Comparison of ENCODE assay signal across 1 cellular context in the genomic region with DNA sequence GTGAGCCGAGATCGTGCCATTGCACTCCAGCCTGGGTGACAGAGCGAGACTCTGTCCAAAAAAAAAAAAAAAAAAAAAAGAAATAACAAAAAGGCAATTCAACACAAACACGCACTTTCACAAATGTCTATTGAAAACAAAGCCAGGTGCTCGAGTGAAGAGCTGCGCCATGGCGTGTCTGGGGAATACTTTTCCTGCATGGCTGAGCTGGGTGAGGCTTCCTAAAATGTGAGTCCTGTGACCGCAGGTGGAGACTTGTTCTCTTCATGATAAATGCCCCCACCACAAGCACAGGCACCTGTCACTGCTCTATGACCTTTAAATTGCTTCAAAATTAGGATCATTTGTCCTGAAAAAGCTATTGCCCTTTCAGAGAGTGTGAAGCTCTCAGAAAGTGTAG.
TF ChIP-seq lines count a peak whose summit lies in the region.

No MANE protein-coding gene starts in this region.

TF ChIP-seq in GM12878, 131 proteins besides CTCF, POLR2A, EP300 and RAD21:
- TF ChIP-seq MEF2B (IDR thresholded peaks at IDR 0.05; ENCODE audit: partially characterized antibody, poor library complexity, severe bottlenecking) (peak; percentile 30), TCF12 (IDR thresholded peaks at IDR 0.05; ENCODE audit: low read depth, low read length) (0 out of 2 replicates have a peak, but pooled peaks have one; percentile 15), MTA2 (IDR thresholded peaks at IDR 0.05; ENCODE audit: low read depth) (0 out of 2 replicates have a peak, but pooled peaks have one; percentile 15), RUNX3 (IDR thresholded peaks at IDR 0.05; ENCODE audit: low read length) (peak; percentile 19; the same call in 1 of the 2 replicates), ZNF384 (IDR thresholded peaks at IDR 0.05; ENCODE audit: borderline replicate concordance, low read depth, low read length) (peak; percentile 16; the same call in 1 of the 2 replicates), NR2F1 (conservative IDR thresholded peaks at IDR 0.05) (0 out of 2 replicates have a peak, but pooled peaks have one; percentile 30), KLF5 (IDR thresholded peaks at IDR 0.05; ENCODE audit: partially characterized antibody) (no peak), BCL11A (IDR thresholded peaks at IDR 0.05; ENCODE audit: low read depth, low read length) (no peak), HDAC2 (IDR thresholded peaks at IDR 0.05) (no peak), PAX5 (IDR thresholded peaks at IDR 0.05; ENCODE audit: borderline replicate concordance, low read depth, low read length) (0 out of 2 replicates have a peak, but pooled peaks have one; percentile 29)
